ENCODE assay signal across 9 cellular contexts in the genomic region with DNA sequence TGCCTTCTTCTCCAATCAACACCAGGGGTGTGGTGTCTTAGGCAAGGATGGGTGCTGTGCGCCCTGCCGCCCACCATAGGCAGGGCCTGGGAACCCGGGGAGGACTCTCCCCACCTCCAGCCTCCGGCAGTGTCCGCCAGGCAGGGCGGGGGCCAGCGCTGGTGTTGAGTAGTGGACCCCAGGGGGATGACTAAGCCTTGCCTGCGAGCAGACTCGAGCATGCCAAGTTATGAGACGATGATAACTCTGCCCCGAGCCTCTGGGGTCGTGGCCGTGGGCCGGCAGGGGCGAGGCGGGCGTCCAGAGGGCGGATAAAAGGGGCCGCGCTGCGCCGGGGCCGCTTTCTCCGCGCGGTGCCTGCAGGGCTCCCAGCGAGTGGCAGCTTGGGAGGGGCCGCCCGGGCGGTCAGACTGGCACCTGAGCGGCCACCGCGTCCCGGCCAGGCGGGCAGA. TPM values are rescaled to one million over a fixed set of nuclear protein-coding genes. Genes with fewer than 3 reads are reported as not detected.
DNase-seq lines count a peak whose midpoint lies in the region; ATAC-seq lines count a peak whose summit lies in the region.
"Had no signal": no experiment of that assay in that cellular context is flagged by ENCODE, and none has a peak within 500 bp of the region (broad histone marks: within the 10 kb centered on the region; RNA-seq: fewer than 3 reads in every experiment).

A gene (plus strand): TSS at position 340 of the 452 bp plus-strand sequence. CDS start 245 bp downstream, outside the sequence.

- peaks cover 14 to 28% (median 21%) of the 10 kb centered on the region in 3 donors for H3K27me3 Mint-ChIP-seq in immature natural killer cell (ENCODE audit: low read depth in 3 of 3)

- ATAC-seq in GM18498 (IDR thresholded peaks at IDR 0.05; ENCODE audit: unreplicated experiment): no peak
- ATAC-seq in GM21737 (IDR thresholded peaks at IDR 0.05; ENCODE audit: unreplicated experiment): no peak
- no peak for ATAC-seq in HG03469 (IDR thresholded peaks at IDR 0.05; ENCODE audit: unreplicated experiment)

- H3K4me3 ChIP-seq in GM23248 (peak within 1 kb of the TSS; percentile 85), skeletal muscle cell (ENCODE audit: low read depth, low read length) (peak within 1 kb of the TSS; percentile 37)

- peak within 1 kb of the TSS; percentile 96 for H3K9ac ChIP-seq in GM23248

- peak within 1 kb of the TSS in 3 of 5 donors; percentile 6 to 11 (median 9) for H3K4me3 Mint-ChIP-seq in immature natural killer cell

- peak within 1 kb of the TSS; percentile 97 for H3K4me2 ChIP-seq in GM23248 (ENCODE audit: unreplicated experiment)

- H3K36me3 Mint-ChIP-seq in immature natural killer cell: peaks cover 0 to 4% (median 0%) of the 10 kb centered on the region in 3 donors

- H2AFZ ChIP-seq in GM23248: no peak within 1 kb of the TSS

- no peak within 1 kb of the TSS for H3K27ac Mint-ChIP-seq in immature natural killer cell

- peaks cover 0 to 5% (median 0%) of the 10 kb centered on the region in 6 donors for H3K9me3 Mint-ChIP-seq in immature natural killer cell

- H3F3A ChIP-seq in GM23248 (ENCODE audit: insufficient read depth): peaks cover 62% of the 10 kb centered on the region

- no peaks in the 10 kb centered on the region for H3K9me3 ChIP-seq in GM23248 (ENCODE audit: low read depth)

- no peaks in the 10 kb centered on the region for H3K36me3 ChIP-seq in GM23248 (ENCODE audit: low read depth)

- 1 to 2% methylated on average over 34 of the region's 35 CpGs for WGBS in GM23248 (ENCODE audit: low coverage in 1 of 2, low lambda C conversion rate in 2 of 2, missing lambda C conversion rate in 2 of 2), 2 experiments

- H4K20me1 ChIP-seq in GM23248 (ENCODE audit: insufficient read depth): no peaks in the 10 kb centered on the region

- peaks cover 43% of the 10 kb centered on the region for H3K4me1 ChIP-seq in GM23248 (ENCODE audit: insufficient read depth)

- no peaks in the 10 kb centered on the region for H3K9me2 ChIP-seq in GM23248 (ENCODE audit: insufficient read depth)

- H3K79me2 ChIP-seq in GM23248 (ENCODE audit: insufficient read depth): peaks cover 43% of the 10 kb centered on the region

- in situ Hi-C loops in GM23248 (cut with MboI): no loop called here

- peak within 1 kb of the TSS; percentile 92 for H3K27ac ChIP-seq in GM23248

- H3K27me3 ChIP-seq in GM23248 (replicated peaks; ENCODE audit: insufficient read depth): no peaks in the 10 kb centered on the region

- peaks cover 5 to 11% of the 10 kb centered on the region in 2 donors for H3K4me1 Mint-ChIP-seq in immature natural killer cell

- DNase-seq in GM23248 (peak; percentile 96), dermis microvascular lymphatic vessel endothelial cell (ENCODE audit: low read depth in 2 of 2) (peak; percentile 78 to 92), immature natural killer cell (no peak), skeletal muscle cell (ENCODE audit: low read depth) (peak; percentile 90), NCI-H2227 (lab: John Stamatoyannopoulos, UW; ENCODE audit: unreplicated experiment) (no peak)
- DNase-seq: stimulated activated CD4-positive, alpha-beta T cell treated with anti-CD3 and anti-CD28 coated beads, Interleukin-4, amount 100 ng/mL, for 1 hour had no signal

RNA-seq across cellular contexts. Expression of the gene that starts here (rescaled TPM):
- 228 and 243 TPM in 2 replicates for total RNA-seq in GM23248 (2014; rRNA removed; shearing (Covaris generic))
- polyA plus RNA-seq in GM23248 (2016; fragmentation: Nextera tagmentation; extraction: Ambion mirVana) (84.9 and 86.0 TPM in 2 replicates), immature natural killer cell (not detected)
- total RNA-seq in dermis microvascular lymphatic vessel endothelial cell: 28.0 and 110 TPM in 2 replicates

Comparison
In these comparisons a context has a peak if more than half of its experiments do, and no peak if none do; other contexts are left out.
1. RNA of the gene that starts here (polyA plus RNA-seq): 84.9 to 86.0 TPM in GM23248; not detected in immature natural killer cell; every median in the first group is over 10 times any median in the second.
2. DNase-seq: peak in GM23248 (single experiment), dermis microvascular lymphatic vessel endothelial cell (2 of 2) and skeletal muscle cell (single experiment); none in immature natural killer cell (0 of 3) and NCI-H2227 (single experiment).